ENCODE assay signal across 11 cellular contexts in the genomic region with DNA sequence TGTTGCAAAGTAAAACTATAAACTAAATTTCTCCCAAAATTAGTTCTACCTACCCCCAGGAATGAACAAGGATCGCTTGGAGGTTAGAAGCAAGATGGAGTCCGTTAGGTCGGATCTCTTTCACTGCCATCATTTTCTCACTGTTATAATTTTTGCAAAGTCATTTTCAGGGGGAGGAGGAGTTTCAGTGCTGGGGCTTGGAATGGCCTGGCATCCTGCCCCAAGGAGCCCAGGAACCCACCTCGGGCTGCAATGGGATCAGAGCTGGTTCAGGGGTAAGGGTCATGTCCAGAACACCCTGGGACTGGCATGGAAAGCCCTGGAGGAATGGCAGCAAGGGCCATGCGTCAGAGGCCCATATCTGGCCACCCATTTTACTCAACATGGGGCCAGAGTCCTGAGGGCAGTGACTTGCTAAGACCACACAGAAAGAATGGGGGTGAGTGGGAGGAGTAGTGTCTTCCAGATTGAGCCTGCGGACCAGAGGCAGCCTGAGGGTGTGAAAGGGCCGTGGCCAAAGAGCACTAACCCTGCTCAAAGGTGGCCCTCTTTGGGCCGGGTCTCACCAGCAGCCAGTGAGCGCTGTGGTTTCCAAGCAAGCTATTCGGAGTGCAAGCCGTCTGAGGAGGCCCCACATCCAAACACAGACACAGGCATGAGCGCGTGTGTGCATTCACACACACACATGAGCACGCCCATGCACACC. TPM values are rescaled to one million over a fixed set of nuclear protein-coding genes. Genes with fewer than 3 reads are reported as not detected.
DNase-seq lines count a peak whose midpoint lies in the region; ATAC-seq and TF ChIP-seq lines count a peak whose summit lies in the region.
"Had no signal": no experiment of that assay in that cellular context is flagged by ENCODE, and none has a peak within 500 bp of the region (broad histone marks: within the 10 kb centered on the region; RNA-seq: fewer than 3 reads in every experiment).

No MANE protein-coding gene starts in this region.

- POLR2A ChIA-PET in activated CD4-positive, alpha-beta memory T cell treated with anti-CD3 and anti-CD28 coated beads for 36 hours (lab: Charles Lee), result no interaction called here
- POLR2A ChIA-PET in activated CD4-positive, alpha-beta memory T cell treated with anti-CD3 and anti-CD28 coated beads, Interleukin-2, amount 10 ng/mL, durations not matched to agents 7 days and 5 days (lab: Charles Lee), result no interaction called here

- H3K27ac ChIP-seq in right cardiac atrium (ENCODE audit: low read length) (no peak overlapping the region), stomach (peak overlapping the region in 1 of 5 donors; percentile 58), esophagus muscularis mucosa (replicated peaks in 1 of 4) (no peak overlapping the region)
- H3K27ac ChIP-seq: breast epithelium had no signal

- no peak overlapping the region for H3K4me3 ChIP-seq in right cardiac atrium (ENCODE audit: low read length)
- H3K4me3 ChIP-seq in stomach, result no peak overlapping the region
- H3K4me3 ChIP-seq in esophagus muscularis mucosa, result no peak overlapping the region
- H3K4me3 ChIP-seq: breast epithelium had no signal

- no peak overlapping the region for H3K4me3 Mint-ChIP-seq in activated CD4-positive, alpha-beta memory T cell treated with anti-CD3 and anti-CD28 coated beads for 36 hours
- no peak overlapping the region for H3K4me3 Mint-ChIP-seq in activated CD4-positive, alpha-beta memory T cell treated with anti-CD3 and anti-CD28 coated beads, Interleukin-2, amount 10 ng/mL, durations not matched to agents 7 days and 5 days
- H3K4me3 Mint-ChIP-seq: T-helper 17 cell had no signal

- no peaks in the 10 kb centered on the region for H3K36me3 ChIP-seq in stomach
- no peaks in the 10 kb centered on the region for H3K36me3 ChIP-seq in esophagus muscularis mucosa
- H3K36me3 ChIP-seq: breast epithelium had no signal

- TF ChIP-seq POLR2A in stomach (IDR thresholded peaks at IDR 0.05) (no peak), esophagus muscularis mucosa (IDR thresholded peaks at IDR 0.05; ENCODE audit: low read depth) (no peak)

- peak; percentile 7 for DNase-seq in activated CD4-positive, alpha-beta memory T cell treated with anti-CD3 and anti-CD28 coated beads for 36 hours
- DNase-seq in activated CD4-positive, alpha-beta memory T cell treated with anti-CD3 and anti-CD28 coated beads, Interleukin-2, amount 10 ng/mL, durations not matched to agents 7 days and 5 days, result no peak
- DNase-seq in activated CD8-positive, alpha-beta memory T cell treated with anti-CD3 and anti-CD28 coated beads, Interleukin-2, amount 50 U/mL, for 48 hours, result peak; percentile 50
- DNase-seq in right cardiac atrium (peak in 2 of 3 donors; percentile 21 to 57), stomach (peak; percentile 25), NOMO-1 (lab: John Stamatoyannopoulos, UW; ENCODE audit: unreplicated experiment in 2 of 2) (no peak), esophagus muscularis mucosa (ENCODE audit: extremely low spot score) (no peak)
- DNase-seq: NCI-H1417 treated with DMSO at 0.1 percent for 48 hours had no signal

- CTCF ChIA-PET in activated CD4-positive, alpha-beta memory T cell treated with anti-CD3 and anti-CD28 coated beads for 36 hours (lab: Charles Lee), result no interaction called here
- CTCF ChIA-PET in activated CD4-positive, alpha-beta memory T cell treated with anti-CD3 and anti-CD28 coated beads, Interleukin-2, amount 10 ng/mL, durations not matched to agents 7 days and 5 days (lab: Charles Lee), result no interaction called here

- H3K27me3 Mint-ChIP-seq in activated CD4-positive, alpha-beta memory T cell treated with anti-CD3 and anti-CD28 coated beads for 36 hours, result no peaks in the 10 kb centered on the region
- no peaks in the 10 kb centered on the region for H3K27me3 Mint-ChIP-seq in activated CD4-positive, alpha-beta memory T cell treated with anti-CD3 and anti-CD28 coated beads, Interleukin-2, amount 10 ng/mL, durations not matched to agents 7 days and 5 days
- H3K27me3 Mint-ChIP-seq: T-helper 17 cell had no signal

- ATAC-seq in right cardiac atrium (no peak), GM21825 (IDR thresholded peaks at IDR 0.05; ENCODE audit: unreplicated experiment) (no peak)
- ATAC-seq: T-helper 17 cell had no signal

- intact Hi-C loops in activated CD4-positive, alpha-beta memory T cell treated with anti-CD3 and anti-CD28 coated beads for 36 hours (cut with micrococcal nuclease), result no loop called here
- intact Hi-C loops in right cardiac atrium (cut with DNase I) (no loop called here), stomach (cut with DNase I; ENCODE audit: low total_unique reads) (no loop called here), esophagus muscularis mucosa (cut with DNase I) (no loop called here)

- no peaks in the 10 kb centered on the region for H3K9me3 Mint-ChIP-seq in activated CD4-positive, alpha-beta memory T cell treated with anti-CD3 and anti-CD28 coated beads for 36 hours
- H3K9me3 Mint-ChIP-seq in activated CD4-positive, alpha-beta memory T cell treated with anti-CD3 and anti-CD28 coated beads, Interleukin-2, amount 10 ng/mL, durations not matched to agents 7 days and 5 days, result no peaks in the 10 kb centered on the region

- H3K27me3 ChIP-seq in right cardiac atrium (ENCODE audit: control insufficient read depth, insufficient read depth) (no peaks in the 10 kb centered on the region), stomach (no peaks in the 10 kb centered on the region), esophagus muscularis mucosa (no peaks in the 10 kb centered on the region)
- H3K27me3 ChIP-seq: breast epithelium had no signal

- WGBS in right cardiac atrium, result 82% methylated on average over 14 of the region's 14 CpGs
- WGBS in stomach, 5 donors, result 84 to 86% (median 85%) methylated on average over 14 of the region's 14 CpGs
- 88% methylated on average over 14 of the region's 14 CpGs for WGBS in esophagus muscularis mucosa

- no peaks in the 10 kb centered on the region for H3K4me1 ChIP-seq in right cardiac atrium (ENCODE audit: control insufficient read depth, insufficient read depth, low read length)
- H3K4me1 ChIP-seq in stomach, result peaks cover 9 to 23% (median 14%) of the 10 kb centered on the region in 4 donors
- peaks cover 6 to 15% (median 14%) of the 10 kb centered on the region in 4 donors for H3K4me1 ChIP-seq in esophagus muscularis mucosa
- H3K4me1 ChIP-seq: breast epithelium had no signal

- H3K27ac Mint-ChIP-seq in activated CD4-positive, alpha-beta memory T cell treated with anti-CD3 and anti-CD28 coated beads for 36 hours, result no peak overlapping the region
- no peak overlapping the region for H3K27ac Mint-ChIP-seq in activated CD4-positive, alpha-beta memory T cell treated with anti-CD3 and anti-CD28 coated beads, Interleukin-2, amount 10 ng/mL, durations not matched to agents 7 days and 5 days
- H3K27ac Mint-ChIP-seq: T-helper 17 cell had no signal

- TF ChIP-seq EP300 in stomach (IDR thresholded peaks at IDR 0.05), result no peak
- TF ChIP-seq EP300 in esophagus muscularis mucosa (IDR thresholded peaks at IDR 0.05), result no peak

- H3K36me3 Mint-ChIP-seq in activated CD4-positive, alpha-beta memory T cell treated with anti-CD3 and anti-CD28 coated beads for 36 hours, result no peaks in the 10 kb centered on the region
- H3K36me3 Mint-ChIP-seq in activated CD4-positive, alpha-beta memory T cell treated with anti-CD3 and anti-CD28 coated beads, Interleukin-2, amount 10 ng/mL, durations not matched to agents 7 days and 5 days (ENCODE audit: low read depth), result no peaks in the 10 kb centered on the region

- H3K9me3 ChIP-seq in right cardiac atrium (ENCODE audit: control insufficient read depth, low read length) (no peaks in the 10 kb centered on the region), stomach (no peaks in the 10 kb centered on the region), esophagus muscularis mucosa (no peaks in the 10 kb centered on the region)
- H3K9me3 ChIP-seq: breast epithelium had no signal

- no peaks in the 10 kb centered on the region for H3K4me1 Mint-ChIP-seq in activated CD4-positive, alpha-beta memory T cell treated with anti-CD3 and anti-CD28 coated beads for 36 hours (ENCODE audit: low read depth)
- no peaks in the 10 kb centered on the region for H3K4me1 Mint-ChIP-seq in activated CD4-positive, alpha-beta memory T cell treated with anti-CD3 and anti-CD28 coated beads, Interleukin-2, amount 10 ng/mL, durations not matched to agents 7 days and 5 days
- H3K4me1 Mint-ChIP-seq: T-helper 17 cell had no signal

- TF ChIP-seq CTCF in stomach (IDR thresholded peaks at IDR 0.05), result no peak
- no peak for TF ChIP-seq CTCF in esophagus muscularis mucosa (IDR thresholded peaks at IDR 0.05)

RNA-seq across cellular contexts. Expression of gene GPRIN2, which starts 31.8 kb away (rescaled TPM):
- not detected for total RNA-seq in activated CD4-positive, alpha-beta memory T cell treated with anti-CD3 and anti-CD28 coated beads for 36 hours
- not detected for total RNA-seq in activated CD4-positive, alpha-beta memory T cell treated with anti-CD3 and anti-CD28 coated beads, Interleukin-2, amount 10 ng/mL, durations not matched to agents 7 days and 5 days
- total RNA-seq in right cardiac atrium (not detected), stomach (10 to 100 TPM in 4 of 5 donors, 1 to 10 TPM in 1; 3.5 to 27.8 (median 15.2) TPM), esophagus muscularis mucosa (1 to 10 TPM in 2 of 4 donors, not detected in 2; 1.3 to 2.2 TPM)
- polyA plus RNA-seq in right cardiac atrium (not detected), stomach (10 to 100 TPM in 1 of 3 donors, 1 to 10 TPM in 2; 5.0 to 10.8 (median 5.0) TPM)
- total RNA-seq: T-helper 17 cell had no signal

RNA-seq across cellular contexts. Expression of gene SYT15, which starts 54.3 kb away (rescaled TPM):
- total RNA-seq in activated CD4-positive, alpha-beta memory T cell treated with anti-CD3 and anti-CD28 coated beads for 36 hours, result under 1 TPM; 0.51 to 0.71 TPM
- under 1 TPM; 0.86 to 0.95 TPM for total RNA-seq in activated CD4-positive, alpha-beta memory T cell treated with anti-CD3 and anti-CD28 coated beads, Interleukin-2, amount 10 ng/mL, durations not matched to agents 7 days and 5 days
- total RNA-seq in right cardiac atrium (1 to 10 TPM; 2.7 to 4.1 (median 3.5) TPM), stomach (10 to 100 TPM in 1 of 5 donors, 1 to 10 TPM in 1, under 1 TPM in 1, not detected in 2; 0.29 to 85.8 (median 2.9) TPM), esophagus muscularis mucosa (1 to 10 TPM; 2.1 to 7.4 (median 5.4) TPM)
- polyA plus RNA-seq in right cardiac atrium (2.6 TPM), stomach (under 1 TPM; 0.12 to 0.95 (median 0.92) TPM)

RNA-seq across cellular contexts. Expression of gene NPY4R, which starts 58.9 kb away (rescaled TPM):
- not detected for total RNA-seq in activated CD4-positive, alpha-beta memory T cell treated with anti-CD3 and anti-CD28 coated beads for 36 hours
- total RNA-seq in activated CD4-positive, alpha-beta memory T cell treated with anti-CD3 and anti-CD28 coated beads, Interleukin-2, amount 10 ng/mL, durations not matched to agents 7 days and 5 days, result not detected
- under 1 TPM in 2 of 4 donors, not detected in 2; 0.19 to 0.40 TPM for total RNA-seq in right cardiac atrium
- 0.09 TPM for polyA plus RNA-seq in right cardiac atrium
- 10 to 100 TPM in 1 of 5 donors, 1 to 10 TPM in 1, not detected in 3; 3.0 to 22.9 TPM for total RNA-seq in stomach
- polyA plus RNA-seq in stomach, result under 1 TPM in 1 of 3 donors, not detected in 2; 0.19 TPM
- not detected for total RNA-seq in esophagus muscularis mucosa
- total RNA-seq: breast epithelium, T-helper 17 cell had no signal

Comparison
In these comparisons a context has a peak if more than half of its experiments do, and no peak if none do; other contexts are left out.
1. DNase-seq: peak in activated CD4-positive, alpha-beta memory T cell treated with anti-CD3 and anti-CD28 coated beads for 36 hours (single experiment), activated CD8-positive, alpha-beta memory T cell treated with anti-CD3 and anti-CD28 coated beads, Interleukin-2, amount 50 U/mL, for 48 hours (single experiment), right cardiac atrium (2 of 3) and stomach (single experiment); none in activated CD4-positive, alpha-beta memory T cell treated with anti-CD3 and anti-CD28 coated beads, Interleukin-2, amount 10 ng/mL, durations not matched to agents 7 days and 5 days (single experiment), NOMO-1 (0 of 2) and esophagus muscularis mucosa (single experiment).